ENCODE assay signal across 10 cellular contexts in genomic region chr1:186620951-186621350, GRCh38. TPM values are rescaled to one million over a fixed set of nuclear protein-coding genes. Genes with fewer than 3 reads are reported as not detected.
DNase-seq lines count a peak whose midpoint lies in the region; ATAC-seq and TF ChIP-seq lines count a peak whose summit lies in the region.
"Had no signal": no experiment of that assay in that cellular context is flagged by ENCODE, and none has a peak within 500 bp of the region (broad histone marks: within the 10 kb centered on the region; RNA-seq: fewer than 3 reads in every experiment).

No MANE protein-coding gene starts in this region.

- WGBS in GM23248 (ENCODE audit: low coverage in 1 of 2, low lambda C conversion rate in 2 of 2, missing lambda C conversion rate in 2 of 2), 2 experiments = 0 to 10% methylated on average over 1 of the region's 1 CpG

- peak overlapping the region; percentile 70 for H3K9ac ChIP-seq in GM23248

- H3K4me1 ChIP-seq in GM23248 (ENCODE audit: insufficient read depth) = peaks cover 35% of the 10 kb centered on the region

- intact Hi-C loops in left ventricle myocardium superior (cut with micrococcal nuclease) = no loop called here

- TF ChIP-seq CTCF in AG09319 (IDR thresholded peaks at IDR 0.05; ENCODE audit: low read depth, low read length) = no peak

- DNase-seq in AG09319 (ENCODE audit: extremely low read depth, low read depth) (peak; percentile 80), GM23248 (peak; percentile 97), RPMI7951 (ENCODE audit: low read depth) (peak; percentile 59), fibroblast of gingiva (ENCODE audit: low read depth) (peak; percentile 96), germinal center (ENCODE audit: low spot score) (no peak), left ventricle myocardium superior (no peak)
- no peak for DNase-seq in activated effector memory CD4-positive, alpha-beta T cell treated with anti-CD3 and anti-CD28 coated beads, Interleukin-2, amount 50 U/mL, for 16 hours
- DNase-seq: DMS79 treated with DMSO at 0.1 percent for 48 hours, KBM-7 had no signal

- H3K4me2 ChIP-seq in GM23248 (ENCODE audit: unreplicated experiment) = peak overlapping the region; percentile 39

- no peaks in the 10 kb centered on the region for H3K9me3 ChIP-seq in GM23248 (ENCODE audit: low read depth)

- H3K4me3 ChIP-seq in GM23248 = no peak overlapping the region

- in situ Hi-C loops in GM23248 (cut with MboI) = no loop called here

- H3K9me2 ChIP-seq in GM23248 (ENCODE audit: insufficient read depth) = no peaks in the 10 kb centered on the region

- H3K27ac ChIP-seq in GM23248 = peak overlapping the region; percentile 92

- ATAC-seq in GM18861 (IDR thresholded peaks at IDR 0.05; ENCODE audit: unreplicated experiment) = no peak
- ATAC-seq in left ventricle myocardium superior = no peak

- peaks cover 36% of the 10 kb centered on the region for H3F3A ChIP-seq in GM23248 (ENCODE audit: insufficient read depth)

- H4K20me1 ChIP-seq in GM23248 (ENCODE audit: insufficient read depth) = no peaks in the 10 kb centered on the region

- H3K27me3 ChIP-seq in GM23248 (replicated peaks; ENCODE audit: insufficient read depth) = no peaks in the 10 kb centered on the region

- H3K36me3 ChIP-seq in GM23248 (ENCODE audit: low read depth) = no peaks in the 10 kb centered on the region

- H3K79me2 ChIP-seq in GM23248 (ENCODE audit: insufficient read depth) = no peaks in the 10 kb centered on the region

- no peak overlapping the region for H2AFZ ChIP-seq in GM23248

RNA-seq across cellular contexts. Expression of gene PTGS2, which starts 59.3 kb away (rescaled TPM):
- 67.9 and 69.3 TPM in 2 replicates for total RNA-seq in GM23248 (2014; rRNA removed; shearing (Covaris generic))
- polyA plus RNA-seq in GM23248 (2016; fragmentation: Nextera tagmentation; extraction: Ambion mirVana) = 50.4 and 50.8 TPM in 2 replicates
- total RNA-seq in RPMI7951 (2014; rRNA removed; shearing (Covaris generic)) = 2.1 and 2.4 TPM in 2 replicates
- 0.77 TPM for total RNA-seq in left ventricle myocardium superior

Comparison
In these comparisons a context has a peak if more than half of its experiments do, and no peak if none do; other contexts are left out.
1. DNase-seq: peak in AG09319 (single experiment), GM23248 (single experiment), RPMI7951 (single experiment) and fibroblast of gingiva (single experiment); none in germinal center (single experiment), activated effector memory CD4-positive, alpha-beta T cell treated with anti-CD3 and anti-CD28 coated beads, Interleukin-2, amount 50 U/mL, for 16 hours (single experiment) and left ventricle myocardium superior (single experiment).
2. RNA of gene PTGS2, which starts 59.3 kb away (total RNA-seq): 67.9 to 69.3 TPM in GM23248; 2.1 to 2.4 TPM in RPMI7951 and 0.77 TPM in left ventricle myocardium superior (single experiment); every median in the first group is over 10 times any median in the second.